Comparison of ENCODE assay signal across 9 cellular contexts in genomic region chr3:40719660-40720287, GRCh38.
DNase-seq lines count a peak whose midpoint lies in the region; ATAC-seq and TF ChIP-seq lines count a peak whose summit lies in the region.
"Had no signal": no experiment of that assay in that cellular context is flagged by ENCODE, and none has a peak within 500 bp of the region (broad histone marks: within the 10 kb centered on the region; RNA-seq: fewer than 3 reads in every experiment).

No MANE protein-coding gene starts in this region.

- in situ Hi-C loops in G401 (cut with HindIII; ENCODE audit: low sequenced_read_pairs): no loop called here

- intact Hi-C loops in mucosa of descending colon (cut with DNase I, micrococcal nuclease): no loop called here

- DNase-seq in G401 (ENCODE audit: low spot score): peak; percentile 68
- peak; percentile 59 for DNase-seq in NCI-H345 (lab: John Stamatoyannopoulos, UW)
- peak; percentile 61 for DNase-seq in cerebellar cortex (ENCODE audit: low spot score)
- DNase-seq in mucosa of descending colon: peak in 1 of 3 donors; percentile 25
- DNase-seq in stimulated activated CD4-positive, alpha-beta T cell treated with anti-CD3 and anti-CD28 coated beads, Interleukin-4, amount 100 ng/mL, for 4 hours: no peak
- DNase-seq: activated naive CD8-positive, alpha-beta T cell treated with anti-CD3 and anti-CD28 coated beads, Interleukin-2, amount 10 ng/mL, durations not matched to agents 7 days and 5 days had no signal

- ATAC-seq in mucosa of descending colon (peak; percentile 46), GM21576 (IDR thresholded peaks at IDR 0.05; ENCODE audit: unreplicated experiment) (no peak), GM18858 (IDR thresholded peaks at IDR 0.05; ENCODE audit: unreplicated experiment) (no peak), HG03139 (IDR thresholded peaks at IDR 0.05; ENCODE audit: unreplicated experiment) (no peak)

- no peak overlapping the region for H3K4me3 ChIP-seq in mucosa of descending colon

- no peak for TF ChIP-seq CTCF in mucosa of descending colon (IDR thresholded peaks at IDR 0.05)

- no peaks in the 10 kb centered on the region for H3K4me1 ChIP-seq in mucosa of descending colon (ENCODE audit: low read depth)

- no peaks in the 10 kb centered on the region for H3K36me3 ChIP-seq in mucosa of descending colon (ENCODE audit: low read depth)

- H3K9me3 ChIP-seq in mucosa of descending colon: no peaks in the 10 kb centered on the region

Comparison
In these comparisons a context has a peak if more than half of its experiments do, and no peak if none do; other contexts are left out.
1. DNase-seq: peak in G401 (single experiment), NCI-H345 (single experiment) and cerebellar cortex (single experiment); none in stimulated activated CD4-positive, alpha-beta T cell treated with anti-CD3 and anti-CD28 coated beads, Interleukin-4, amount 100 ng/mL, for 4 hours (0 of 2).